Comparison of ENCODE assay signal across 7 cellular contexts in genomic region chr19:1668339-1669123, GRCh38. TPM values are rescaled to one million over a fixed set of nuclear protein-coding genes. Genes with fewer than 3 reads are reported as not detected.
DNase-seq lines count a peak whose midpoint lies in the region; ATAC-seq and TF ChIP-seq lines count a peak whose summit lies in the region.

No MANE protein-coding gene starts in this region.

- H3K36me3 Mint-ChIP-seq in H9 (ENCODE audit: insufficient read depth in 1 of 3, low read depth in 3 of 3) (no peaks in the 10 kb centered on the region), T-helper 17 cell (ENCODE audit: low read depth) (peaks cover 6% of the 10 kb centered on the region)

- no peak overlapping the region for H4K8ac ChIP-seq in H9 (replicated peaks; ENCODE audit: insufficient read length, low read depth, low read length)

- H2BK120ac ChIP-seq in H9 (ENCODE audit: low read depth, low read length, poor library complexity, severe bottlenecking), result no peak overlapping the region

- no peak overlapping the region for H2AFZ ChIP-seq in H9 (ENCODE audit: low read length)

- peak overlapping the region; percentile 41 for H3K4me3 ChIP-seq in GM12865 (ENCODE audit: low read depth, low read length)

- no peak overlapping the region for H3K9ac ChIP-seq in H9 (ENCODE audit: extremely low read depth, insufficient read length, low read length)

- H3K4me2 ChIP-seq in H9 (ENCODE audit: insufficient read depth, insufficient read length, low read length), result peak overlapping the region; percentile 60

- peaks cover 17% of the 10 kb centered on the region for H3K23me2 ChIP-seq in H9 (ENCODE audit: insufficient read length, low read depth, low read length, poor library complexity, severe bottlenecking)

- H3K79me1 ChIP-seq in H9 (ENCODE audit: insufficient read depth, low read depth, low read length, poor library complexity, severe bottlenecking), result no peaks in the 10 kb centered on the region

- no peaks in the 10 kb centered on the region for H3K9me3 Mint-ChIP-seq in H9

- H3K4me3 Mint-ChIP-seq in H9, result peak overlapping the region; percentile 48 to 68
- peak overlapping the region; percentile 79 for H3K4me3 Mint-ChIP-seq in T-helper 17 cell

- WGBS in H9 (ENCODE audit: extremely low coverage, insufficient read length, low lambda C conversion rate), result no CpG with 5 or more reads among the region's 19 CpGs

- H3K27ac ChIP-seq in H9 (ENCODE audit: insufficient read length, low read depth, low read length), result no peak overlapping the region

- no peak overlapping the region for H2BK20ac ChIP-seq in H9 (ENCODE audit: low read depth, low read length, poor library complexity, severe bottlenecking)

- H2AK5ac ChIP-seq in H9 (ENCODE audit: insufficient read length, low read length), result no peak overlapping the region

- no peaks in the 10 kb centered on the region for H3K9me3 ChIP-seq in H9 (ENCODE audit: control insufficient read depth, low read depth, low read length)
- H3K9me3 ChIP-seq in T-helper 17 cell (ENCODE audit: control insufficient read depth, low read length, poor library complexity, severe bottlenecking), result no peaks in the 10 kb centered on the region

- H4K5ac ChIP-seq in H9 (ENCODE audit: insufficient read length, low read depth, low read length), result no peak overlapping the region

- H3K27ac Mint-ChIP-seq in H9, result no peak overlapping the region
- H3K27ac Mint-ChIP-seq in T-helper 17 cell, result peak overlapping the region; percentile 69

- no peak overlapping the region for H2BK5ac ChIP-seq in H9 (ENCODE audit: insufficient read length, low read length)

- no peak overlapping the region for H3K4ac ChIP-seq in H9 (ENCODE audit: low read depth, low read length)

- H3K23ac ChIP-seq in H9 (ENCODE audit: insufficient read length, low read depth, low read length), result no peak overlapping the region

- H3K27me3 ChIP-seq in H9 (ENCODE audit: insufficient read depth, low read length), result peaks cover 38% of the 10 kb centered on the region

- H4K91ac ChIP-seq in H9 (ENCODE audit: insufficient read length, low read depth, low read length), result no peak overlapping the region

- H3K4me1 ChIP-seq in H9 (ENCODE audit: insufficient read depth, low read length), result no peaks in the 10 kb centered on the region; the same call in 1 of the 2 replicates

- H2BK15ac ChIP-seq in H9 (ENCODE audit: low read depth, low read length), result no peak overlapping the region

- H4K20me1 ChIP-seq in H9 (ENCODE audit: control insufficient read depth, insufficient read depth, insufficient read length), result no peaks in the 10 kb centered on the region

- H3K27me3 Mint-ChIP-seq in H9 (ENCODE audit: low read depth) (peaks cover 66% of the 10 kb centered on the region), T-helper 17 cell (peaks cover 33% of the 10 kb centered on the region)

- DNase-seq in GM12865 (ENCODE audit: low read depth) (peak; percentile 69), H9 (no peak), T-helper 17 cell (peak in 1 of 3 donors; percentile 32), myocyte (ENCODE audit: low read depth) (peak; percentile 67), cerebellar nuclear complex (lab: John Stamatoyannopoulos, UW) (no peak), NOMO-1 treated with dmso at 0.1 percent for 144 hours (lab: John Stamatoyannopoulos, UW; ENCODE audit: unreplicated experiment) (no peak), NCI-H1105 (lab: John Stamatoyannopoulos, UW) (no peak)

- no peak overlapping the region for H3K18ac ChIP-seq in H9 (ENCODE audit: insufficient read length, low read depth, low read length)

- H3K14ac ChIP-seq in H9 (ENCODE audit: insufficient read depth, low read length), result no peak overlapping the region

- no peak overlapping the region for H3K56ac ChIP-seq in H9 (ENCODE audit: insufficient read length, low read depth, low read length)

- no peak overlapping the region for H3T11ph ChIP-seq in H9 (ENCODE audit: low read length)

- H3K79me2 ChIP-seq in H9 (ENCODE audit: insufficient read depth, low read length), result no peaks in the 10 kb centered on the region

- ATAC-seq in T-helper 17 cell, result peak; percentile 68

- H3K4me1 Mint-ChIP-seq in H9 (peaks cover 14 to 32% of the 10 kb centered on the region in 2 experiments), T-helper 17 cell (peaks cover 14% of the 10 kb centered on the region)

- TF ChIP-seq CTCF in GM12865 (IDR thresholded peaks at IDR 0.05; ENCODE audit: insufficient read depth, low read depth, low read length, missing control alignments), result no peak
- no peak for TF ChIP-seq CTCF in H9 (conservative IDR thresholded peaks at IDR 0.05)

- no peak overlapping the region for H2BK12ac ChIP-seq in H9 (ENCODE audit: insufficient read length, low read depth, low read length)

RNA-seq across cellular contexts. Expression of gene TCF3, which starts 16.1 kb away (rescaled TPM):
- total RNA-seq in H9 (2021) (304 TPM in 2 replicates), T-helper 17 cell (10 to 100 TPM; 46.9 to 47.4 TPM), myocyte (124 and 141 TPM in 2 replicates)
- 93.8 TPM for polyA plus RNA-seq in myocyte (2012)

Comparison
In these comparisons a context has a peak if more than half of its experiments do, and no peak if none do; other contexts are left out.
1. DNase-seq: peak in GM12865 (single experiment) and myocyte (single experiment); none in H9 (single experiment), cerebellar nuclear complex (0 of 2), NOMO-1 treated with dmso at 0.1 percent for 144 hours (single experiment) and NCI-H1105 (single experiment).